ENCODE assay signal across 2 cellular contexts in genomic region chr11:19281555-19281954, GRCh38.
TF ChIP-seq lines count a peak whose summit lies in the region.

No MANE protein-coding gene starts in this region.

TF ChIP-seq in HepG2, 621 proteins besides CTCF, POLR2A, EP300 and RAD21:
- peak; percentile 29 to 63; a peak in 3 of 4 replicates for TF ChIP-seq MAFK (conservative IDR thresholded peaks at IDR 0.05 in 1 of 2, IDR thresholded peaks at IDR 0.05 in 1 of 2; ENCODE audit: low read length in 2 of 2)
- TF ChIP-seq MYC (CRISPR knock-in tag; IDR thresholded peaks at IDR 0.05; ENCODE audit: borderline replicate concordance): no peak
- TF ChIP-seq GLI4 (CRISPR knock-in tag; IDR thresholded peaks at IDR 0.05; ENCODE audit: borderline replicate concordance): no peak
- TF ChIP-seq MAFF (IDR thresholded peaks at IDR 0.05; ENCODE audit: low read depth, low read length): peak; percentile 43; the same call in 1 of the 2 replicates

TF ChIP-seq in neural cell, 6 proteins besides CTCF, POLR2A, EP300 and RAD21:
- TF ChIP-seq REST (IDR thresholded peaks at IDR 0.05; ENCODE audit: borderline replicate concordance): no peak
- no peak for TF ChIP-seq EZH2 (IDR thresholded peaks at IDR 0.05; ENCODE audit: borderline replicate concordance, insufficient read depth, low read length, poor library complexity, severe bottlenecking)
- TF ChIP-seq MXI1 (conservative IDR thresholded peaks at IDR 0.05; ENCODE audit: poor library complexity, severe bottlenecking): no peak
- no peak for TF ChIP-seq SMC3 (conservative IDR thresholded peaks at IDR 0.05; ENCODE audit: poor library complexity)
- no peak for TF ChIP-seq TAF1 (IDR thresholded peaks at IDR 0.05; ENCODE audit: low read depth)
- no peak for TF ChIP-seq POLR2AphosphoS5 (IDR thresholded peaks at IDR 0.05)
